Comparison of ENCODE assay signal across 27 cellular contexts in the genomic region with DNA sequence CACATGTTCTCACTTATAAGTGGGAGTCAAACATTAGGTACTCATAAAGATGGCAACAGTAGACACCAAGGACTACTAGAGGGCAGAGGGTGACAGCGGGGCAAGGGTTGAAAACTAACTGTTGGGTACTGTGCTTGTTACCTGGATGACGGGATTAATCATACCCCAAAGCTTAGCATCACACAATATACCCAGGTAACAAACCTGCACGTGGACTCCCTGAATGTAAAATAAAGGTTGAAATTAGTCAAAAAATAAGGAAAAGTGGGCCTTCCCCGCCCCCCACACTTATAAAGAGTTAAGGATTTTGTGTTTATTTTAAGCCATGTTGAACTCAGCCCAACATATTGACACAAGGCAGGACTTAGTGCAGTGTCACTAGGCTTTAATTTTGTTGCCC.
"Had no signal": no experiment of that assay in that cellular context is flagged by ENCODE, and none has a peak within 500 bp of the region (broad histone marks: within the 10 kb centered on the region; RNA-seq: fewer than 3 reads in every experiment).

No MANE protein-coding gene starts in this region.

- H3K36me3 ChIP-seq: neural progenitor cell, ovary, right lobe of liver, sigmoid colon, stomach, thoracic aorta, thyroid gland, tibial nerve, upper lobe of left lung, vagina had no signal

- H3K9me3 Mint-ChIP-seq: natural killer cell; stimulated activated effector memory CD8-positive, alpha-beta T cell treated with anti-CD3 and anti-CD28 coated beads, Interleukin-12 subunit alpha, Interleukin-12 subunit beta, amount 100 ng/mL, for 72 hours; stimulated activated naive CD8-positive, alpha-beta T cell treated with anti-CD3 and anti-CD28 coated beads, Interleukin-15, Interleukin-2, amounts not matched to agents 100 ng/mL and 50 ng/mL, for 24 hours had no signal

- H3K27me3 ChIP-seq: neural progenitor cell, ovary, right lobe of liver, sigmoid colon, thyroid gland, tibial nerve, upper lobe of left lung, vagina had no signal

- ATAC-seq: natural killer cell; psoas muscle; right lobe of liver; stimulated activated effector memory CD8-positive, alpha-beta T cell treated with anti-CD3 and anti-CD28 coated beads, Interleukin-12 subunit alpha, Interleukin-12 subunit beta, amount 100 ng/mL, for 72 hours; stimulated activated naive B cell treated with anti-CD40 and anti-IgM and Interleukin-4, amounts not matched to agents 10 μg/mL and 1 μg/mL and 100 μg/mL, for 72 hours had no signal

- H3K4me1 ChIP-seq: parathyroid adenoma, psoas muscle, right lobe of liver, stomach, thyroid gland, vagina had no signal

- H3K4me1 Mint-ChIP-seq: stimulated activated naive B cell treated with anti-CD40 and anti-IgM and Interleukin-4, amounts not matched to agents 10 μg/mL and 1 μg/mL and 100 μg/mL, for 72 hours had no signal

- H3K36me3 Mint-ChIP-seq: natural killer cell; neural progenitor cell; stimulated activated effector memory CD8-positive, alpha-beta T cell treated with anti-CD3 and anti-CD28 coated beads, Interleukin-12 subunit alpha, Interleukin-12 subunit beta, amount 100 ng/mL, for 72 hours; stimulated activated naive B cell treated with anti-CD40 and anti-IgM and Interleukin-4, amounts not matched to agents 10 μg/mL and 1 μg/mL and 100 μg/mL, for 72 hours had no signal

- DNase-seq: natural killer cell; occipital lobe; ovary; posterior cingulate gyrus; psoas muscle; right lobe of liver; sigmoid colon; small intestine; stimulated activated CD4-positive, alpha-beta T cell treated with anti-CD3 and anti-CD28 coated beads, Interleukin-15, amount 100 ng/mL, for 24 hours; stimulated activated CD4-positive, alpha-beta T cell treated with anti-CD3 and anti-CD28 coated beads, Interleukin-2, amount 100 ng/mL, for 24 hours; stimulated activated CD4-positive, alpha-beta T cell treated with anti-CD3 and anti-CD28 coated beads, Interleukin-2, amount 100 ng/mL, for 48 hours; stimulated activated CD4-positive, alpha-beta T cell treated with anti-CD3 and anti-CD28 coated beads, Interleukin-4, amount 100 ng/mL, for 24 hours; stimulated activated naive B cell treated with anti-CD40 and anti-IgM and Interleukin-4, amounts not matched to agents 10 μg/mL and 1 μg/mL and 100 μg/mL, for 72 hours; stimulated activated naive CD4-positive, alpha-beta T cell treated with Interleukin-2 at 50 U/mL for 16 hours; stomach; thyroid gland; trophoblast cell; upper lobe of left lung had no signal

- H3K4me3 ChIP-seq: neural progenitor cell, ovary, psoas muscle, right lobe of liver, sigmoid colon, stomach, thoracic aorta, thyroid gland, tibial nerve, upper lobe of left lung, vagina had no signal

- H3K4me3 Mint-ChIP-seq: natural killer cell; nephron; neural progenitor cell; stimulated activated effector memory CD8-positive, alpha-beta T cell treated with anti-CD3 and anti-CD28 coated beads, Interleukin-12 subunit alpha, Interleukin-12 subunit beta, amount 100 ng/mL, for 72 hours; stimulated activated naive B cell treated with anti-CD40 and anti-IgM and Interleukin-4, amounts not matched to agents 10 μg/mL and 1 μg/mL and 100 μg/mL, for 72 hours; stimulated activated naive CD8-positive, alpha-beta T cell treated with anti-CD3 and anti-CD28 coated beads, Interleukin-15, Interleukin-2, amounts not matched to agents 100 ng/mL and 50 ng/mL, for 24 hours had no signal

- H3K27ac Mint-ChIP-seq: nephron; neural progenitor cell; progenitor cell of endocrine pancreas; stimulated activated effector memory CD8-positive, alpha-beta T cell treated with anti-CD3 and anti-CD28 coated beads, Interleukin-12 subunit alpha, Interleukin-12 subunit beta, amount 100 ng/mL, for 72 hours; stimulated activated naive B cell treated with anti-CD40 and anti-IgM and Interleukin-4, amounts not matched to agents 10 μg/mL and 1 μg/mL and 100 μg/mL, for 72 hours; stimulated activated naive CD8-positive, alpha-beta T cell treated with anti-CD3 and anti-CD28 coated beads, Interleukin-15, Interleukin-2, amounts not matched to agents 100 ng/mL and 50 ng/mL, for 24 hours had no signal

- H3K9ac ChIP-seq: neural progenitor cell, parathyroid adenoma had no signal

- H3K27ac ChIP-seq: neural progenitor cell, ovary, parathyroid adenoma, psoas muscle, right lobe of liver, sigmoid colon, stomach, thoracic aorta, thyroid gland, tibial nerve, upper lobe of left lung, vagina had no signal

- H3K27me3 Mint-ChIP-seq: progenitor cell of endocrine pancreas; stimulated activated naive CD8-positive, alpha-beta T cell treated with anti-CD3 and anti-CD28 coated beads, Interleukin-15, Interleukin-2, amounts not matched to agents 100 ng/mL and 50 ng/mL, for 24 hours had no signal

- H3K9me3 ChIP-seq: ovary, psoas muscle, right lobe of liver, sigmoid colon, thoracic aorta, thyroid gland, upper lobe of left lung, vagina had no signal
